In the genomic region with DNA sequence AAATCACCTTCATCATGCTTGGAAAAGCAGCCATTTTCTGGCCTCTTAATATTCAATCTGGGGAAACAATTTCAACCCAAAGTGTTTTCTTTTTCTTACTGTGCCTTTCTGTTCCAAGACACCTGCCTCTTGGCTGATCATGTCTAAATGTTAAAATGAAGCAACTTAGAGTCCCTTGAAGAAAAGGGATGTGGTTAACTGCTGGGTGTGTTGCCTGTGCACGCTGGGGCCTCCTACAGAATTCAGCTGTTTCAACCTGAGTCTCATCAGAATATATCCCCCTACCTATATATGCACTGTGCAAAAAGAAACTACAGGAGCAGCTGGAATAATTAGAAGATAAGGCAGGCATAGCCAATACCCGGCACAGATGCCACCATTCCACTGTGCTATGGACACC, we compare ENCODE assay signal across 25 cellular contexts.
A peak's percentile ranks its signal among the peaks of the same experiment; 100 is the strongest.
DNase-seq lines count a peak whose midpoint lies in the region; ATAC-seq and TF ChIP-seq lines count a peak whose summit lies in the region.
"Had no signal": no experiment of that assay in that cellular context is flagged by ENCODE, and none has a peak within 500 bp of the region (broad histone marks: within the 10 kb centered on the region; RNA-seq: fewer than 3 reads in every experiment).

No MANE protein-coding gene starts in this region.

- POLR2A ChIA-PET in activated naive CD8-positive, alpha-beta T cell treated with anti-CD3 and anti-CD28 coated beads, Interleukin-2, amount 10 ng/mL, durations not matched to agents 7 days and 5 days (lab: Charles Lee): no interaction called here

- no peaks in the 10 kb centered on the region for H3F3A ChIP-seq in MM.1S (ENCODE audit: insufficient read depth, low read length)

- no peak overlapping the region for H3K27ac Mint-ChIP-seq in activated CD4-positive, alpha-beta T cell treated with anti-CD3 and anti-CD28 coated beads, Interleukin-2, amount 10 ng/mL, durations not matched to agents 24 days and 14 days
- peak overlapping the region; percentile 51 for H3K27ac Mint-ChIP-seq in activated naive CD8-positive, alpha-beta T cell treated with anti-CD3 and anti-CD28 coated beads, Interleukin-2, amount 10 ng/mL, durations not matched to agents 7 days and 5 days
- no peak overlapping the region for H3K27ac Mint-ChIP-seq in H9
- H3K27ac Mint-ChIP-seq: activated CD8-positive, alpha-beta memory T cell treated with anti-CD3 and anti-CD28 coated beads, Interleukin-2, amount 10 ng/mL, durations not matched to agents 7 days and 5 days; progenitor cell of endocrine pancreas; type B pancreatic cell had no signal

- H4K5ac ChIP-seq in H9 (ENCODE audit: insufficient read length, low read depth, low read length): no peak overlapping the region

- H3K36me3 ChIP-seq in MM.1S (replicated peaks; ENCODE audit: insufficient read depth, low read length): no peaks in the 10 kb centered on the region
- H3K36me3 ChIP-seq: brain microvascular endothelial cell, heart right ventricle had no signal

- H2AFZ ChIP-seq in H9 (ENCODE audit: low read length) (no peak overlapping the region), MM.1S (ENCODE audit: low read length) (no peak overlapping the region)

- peak; percentile 88 for ATAC-seq in activated naive CD8-positive, alpha-beta T cell treated with anti-CD3 and anti-CD28 coated beads, Interleukin-2, amount 10 ng/mL, durations not matched to agents 7 days and 5 days (ENCODE audit: low read depth)
- ATAC-seq: activated CD4-positive, CD25-positive, alpha-beta regulatory T cell treated with anti-CD3 and anti-CD28 coated beads, Interleukin-2, amount 50 U/mL, for 24 hours; activated CD8-positive, alpha-beta memory T cell treated with anti-CD3 and anti-CD28 coated beads, Interleukin-2, amount 10 ng/mL, durations not matched to agents 7 days and 5 days; foreskin keratinocyte; heart right ventricle; PC-3; Right ventricle myocardium inferior; sciatic nerve had no signal

- H3K79me2 ChIP-seq in H9 (ENCODE audit: insufficient read depth, low read length) (no peaks in the 10 kb centered on the region), MM.1S (ENCODE audit: low read length) (no peaks in the 10 kb centered on the region)

- no peak overlapping the region for H3K18ac ChIP-seq in H9 (ENCODE audit: insufficient read length, low read depth, low read length)

- H3K9me3 Mint-ChIP-seq in activated CD4-positive, alpha-beta T cell treated with anti-CD3 and anti-CD28 coated beads, Interleukin-2, amount 10 ng/mL, durations not matched to agents 24 days and 14 days: no peaks in the 10 kb centered on the region
- H3K9me3 Mint-ChIP-seq in activated naive CD8-positive, alpha-beta T cell treated with anti-CD3 and anti-CD28 coated beads, Interleukin-2, amount 10 ng/mL, durations not matched to agents 7 days and 5 days: peaks cover 1% of the 10 kb centered on the region
- H3K9me3 Mint-ChIP-seq in H9: peaks cover 17 to 32% of the 10 kb centered on the region in 2 experiments

- H2BK15ac ChIP-seq in H9 (ENCODE audit: low read depth, low read length): no peak overlapping the region

- no peak overlapping the region for H2BK20ac ChIP-seq in H9 (ENCODE audit: low read depth, low read length, poor library complexity, severe bottlenecking)

- H2BK12ac ChIP-seq in H9 (ENCODE audit: insufficient read length, low read depth, low read length): no peak overlapping the region

- H3K4me3 ChIP-seq in NB4 (ENCODE audit: low read depth, low read length) (no peak overlapping the region), MM.1S (ENCODE audit: low read length) (no peak overlapping the region)
- H3K4me3 ChIP-seq: heart right ventricle had no signal

- TF ChIP-seq POLR2A in NB4 (IDR thresholded peaks at IDR 0.05; ENCODE audit: extremely low read depth, insufficient read length): no peak

- intact Hi-C loops in activated CD4-positive, alpha-beta T cell treated with anti-CD3 and anti-CD28 coated beads, Interleukin-2, amount 10 ng/mL, durations not matched to agents 24 days and 14 days (cut with micrococcal nuclease): no loop called here

- H3K27me3 ChIP-seq in H9 (ENCODE audit: insufficient read depth, low read length) (no peaks in the 10 kb centered on the region), MM.1S (replicated peaks; ENCODE audit: insufficient read depth, low read length) (no peaks in the 10 kb centered on the region)
- H3K27me3 ChIP-seq: brain microvascular endothelial cell, foreskin keratinocyte, heart right ventricle had no signal

- no peaks in the 10 kb centered on the region for H3K9me3 ChIP-seq in H9 (ENCODE audit: control insufficient read depth, low read depth, low read length)
- no peaks in the 10 kb centered on the region for H3K9me3 ChIP-seq in MM.1S (replicated peaks; ENCODE audit: insufficient read depth, low read length)

- H2BK120ac ChIP-seq in H9 (ENCODE audit: low read depth, low read length, poor library complexity, severe bottlenecking): no peak overlapping the region

- no peaks in the 10 kb centered on the region for H3K4me1 ChIP-seq in H9 (ENCODE audit: insufficient read depth, low read length)
- H3K4me1 ChIP-seq in MM.1S (ENCODE audit: low read length): no peaks in the 10 kb centered on the region
- H3K4me1 ChIP-seq: foreskin keratinocyte, heart right ventricle had no signal

- no peak overlapping the region for H3K4me2 ChIP-seq in H9 (ENCODE audit: insufficient read depth, insufficient read length, low read length)
- no peak overlapping the region for H3K4me2 ChIP-seq in MM.1S (ENCODE audit: low read depth, low read length)

- H3K9ac ChIP-seq in H9 (ENCODE audit: extremely low read depth, insufficient read length, low read length) (no peak overlapping the region), MM.1S (ENCODE audit: low read length) (no peak overlapping the region)

- H2BK5ac ChIP-seq in H9 (ENCODE audit: insufficient read length, low read length): no peak overlapping the region

- H3K36me3 Mint-ChIP-seq in activated CD4-positive, alpha-beta T cell treated with anti-CD3 and anti-CD28 coated beads, Interleukin-2, amount 10 ng/mL, durations not matched to agents 24 days and 14 days (ENCODE audit: low read depth): no peaks in the 10 kb centered on the region
- no peaks in the 10 kb centered on the region for H3K36me3 Mint-ChIP-seq in activated naive CD8-positive, alpha-beta T cell treated with anti-CD3 and anti-CD28 coated beads, Interleukin-2, amount 10 ng/mL, durations not matched to agents 7 days and 5 days
- peaks cover 8 to 22% (median 10%) of the 10 kb centered on the region in 3 experiments for H3K36me3 Mint-ChIP-seq in H9 (ENCODE audit: insufficient read depth in 1 of 3, low read depth in 3 of 3)
- H3K36me3 Mint-ChIP-seq: activated CD8-positive, alpha-beta memory T cell treated with anti-CD3 and anti-CD28 coated beads, Interleukin-2, amount 10 ng/mL, durations not matched to agents 7 days and 5 days; type B pancreatic cell had no signal

- H3K27me3 Mint-ChIP-seq in activated CD4-positive, alpha-beta T cell treated with anti-CD3 and anti-CD28 coated beads, Interleukin-2, amount 10 ng/mL, durations not matched to agents 24 days and 14 days: no peaks in the 10 kb centered on the region
- no peaks in the 10 kb centered on the region for H3K27me3 Mint-ChIP-seq in activated naive CD8-positive, alpha-beta T cell treated with anti-CD3 and anti-CD28 coated beads, Interleukin-2, amount 10 ng/mL, durations not matched to agents 7 days and 5 days
- H3K27me3 Mint-ChIP-seq in H9 (ENCODE audit: low read depth): peaks cover 3% of the 10 kb centered on the region; the same call in 1 of the 2 replicates
- H3K27me3 Mint-ChIP-seq: activated CD8-positive, alpha-beta memory T cell treated with anti-CD3 and anti-CD28 coated beads, Interleukin-2, amount 10 ng/mL, durations not matched to agents 7 days and 5 days; progenitor cell of endocrine pancreas; type B pancreatic cell had no signal

- H4K8ac ChIP-seq in H9 (replicated peaks; ENCODE audit: insufficient read length, low read depth, low read length): no peak overlapping the region

- H3K4me3 Mint-ChIP-seq in activated CD4-positive, alpha-beta T cell treated with anti-CD3 and anti-CD28 coated beads, Interleukin-2, amount 10 ng/mL, durations not matched to agents 24 days and 14 days: no peak overlapping the region
- no peak overlapping the region for H3K4me3 Mint-ChIP-seq in activated naive CD8-positive, alpha-beta T cell treated with anti-CD3 and anti-CD28 coated beads, Interleukin-2, amount 10 ng/mL, durations not matched to agents 7 days and 5 days
- H3K4me3 Mint-ChIP-seq in H9: no peak overlapping the region
- H3K4me3 Mint-ChIP-seq: activated CD8-positive, alpha-beta memory T cell treated with anti-CD3 and anti-CD28 coated beads, Interleukin-2, amount 10 ng/mL, durations not matched to agents 7 days and 5 days; type B pancreatic cell had no signal

- no CpG with 5 or more reads among the region's 2 CpGs for WGBS in H9 (ENCODE audit: extremely low coverage, insufficient read length, low lambda C conversion rate)

- H2AK5ac ChIP-seq in H9 (ENCODE audit: insufficient read length, low read length): no peak overlapping the region

- H4K91ac ChIP-seq in H9 (ENCODE audit: insufficient read length, low read depth, low read length): no peak overlapping the region

- H3K9me2 ChIP-seq in MM.1S (replicated peaks; ENCODE audit: insufficient read depth, low read length): no peaks in the 10 kb centered on the region

- H3K14ac ChIP-seq in H9 (ENCODE audit: insufficient read depth, low read length): no peak overlapping the region

- H3K4me1 Mint-ChIP-seq in activated CD4-positive, alpha-beta T cell treated with anti-CD3 and anti-CD28 coated beads, Interleukin-2, amount 10 ng/mL, durations not matched to agents 24 days and 14 days: peaks cover 4% of the 10 kb centered on the region
- peaks cover 6% of the 10 kb centered on the region for H3K4me1 Mint-ChIP-seq in activated naive CD8-positive, alpha-beta T cell treated with anti-CD3 and anti-CD28 coated beads, Interleukin-2, amount 10 ng/mL, durations not matched to agents 7 days and 5 days
- peaks cover 0 to 11% of the 10 kb centered on the region in 2 experiments; a peak in 2 of 4 replicates for H3K4me1 Mint-ChIP-seq in H9

- H3K27ac ChIP-seq in H9 (ENCODE audit: insufficient read length, low read depth, low read length) (no peak overlapping the region), MM.1S (ENCODE audit: low read length) (no peak overlapping the region)
- H3K27ac ChIP-seq: brain microvascular endothelial cell, foreskin keratinocyte, heart right ventricle had no signal

- DNase-seq in activated CD4-positive, alpha-beta T cell treated with anti-CD3 and anti-CD28 coated beads, Interleukin-2, amount 10 ng/mL, durations not matched to agents 24 days and 14 days: peak; percentile 61
- DNase-seq in activated CD4-positive, alpha-beta T cell treated with anti-CD3 and anti-CD28 coated beads for 4 hours: no peak
- DNase-seq in GF-D8 (lab: John Stamatoyannopoulos, UW) (peak; percentile 20), NB4 (ENCODE audit: low read depth) (peak; percentile 16), H9 (no peak), HPDE6-E6E7 (ENCODE audit: extremely low spot score) (no peak), MM.1S (no peak)
- no peak for DNase-seq in activated naive CD8-positive, alpha-beta T cell treated with anti-CD3 and anti-CD28 coated beads, Interleukin-2, amount 10 ng/mL, durations not matched to agents 7 days and 5 days
- DNase-seq: activated CD8-positive, alpha-beta memory T cell treated with anti-CD3 and anti-CD28 coated beads, Interleukin-2, amount 10 ng/mL, durations not matched to agents 7 days and 5 days; brain microvascular endothelial cell; effector memory CD4-positive, alpha-beta T cell; foreskin keratinocyte; HCEC 1CT; heart right ventricle; mammary epithelial cell; NCI-H1417 treated with DMSO at 0.1 percent for 48 hours; NCI-H446; NCI-H82; PC-3; SW 1271 had no signal

- H3K23me2 ChIP-seq in H9 (ENCODE audit: insufficient read length, low read depth, low read length, poor library complexity, severe bottlenecking): no peaks in the 10 kb centered on the region

- H3K4ac ChIP-seq in H9 (ENCODE audit: low read depth, low read length): no peak overlapping the region

- H3K79me1 ChIP-seq in H9 (ENCODE audit: insufficient read depth, low read depth, low read length, poor library complexity, severe bottlenecking): no peaks in the 10 kb centered on the region

- no peak overlapping the region for H3K56ac ChIP-seq in H9 (ENCODE audit: insufficient read length, low read depth, low read length)

- no peaks in the 10 kb centered on the region for H4K20me1 ChIP-seq in H9 (ENCODE audit: control insufficient read depth, insufficient read depth, insufficient read length)
- no peaks in the 10 kb centered on the region for H4K20me1 ChIP-seq in MM.1S (ENCODE audit: insufficient read depth, low read length)

- H3K23ac ChIP-seq in H9 (ENCODE audit: insufficient read length, low read depth, low read length): no peak overlapping the region

- H3T11ph ChIP-seq in H9 (ENCODE audit: low read length): no peak overlapping the region

- TF ChIP-seq CTCF in NB4 (IDR thresholded peaks at IDR 0.05; ENCODE audit: low read depth, low read length): no peak
- no peak for TF ChIP-seq CTCF in H9 (conservative IDR thresholded peaks at IDR 0.05)
- TF ChIP-seq CTCF in MM.1S (IDR thresholded peaks at IDR 0.05; ENCODE audit: low read length): no peak

Comparison
In these comparisons a context has a peak if more than half of its experiments do, and no peak if none do; other contexts are left out.
1. DNase-seq: peak in activated CD4-positive, alpha-beta T cell treated with anti-CD3 and anti-CD28 coated beads, Interleukin-2, amount 10 ng/mL, durations not matched to agents 24 days and 14 days (single experiment), GF-D8 (single experiment) and NB4 (single experiment); none in activated CD4-positive, alpha-beta T cell treated with anti-CD3 and anti-CD28 coated beads for 4 hours (0 of 2), activated naive CD8-positive, alpha-beta T cell treated with anti-CD3 and anti-CD28 coated beads, Interleukin-2, amount 10 ng/mL, durations not matched to agents 7 days and 5 days (single experiment), H9 (single experiment), HPDE6-E6E7 (single experiment) and MM.1S (single experiment).